In genomic region chr7:158010956-158011698, GRCh38 we compare ENCODE assay signal across 1 cellular context.
TF ChIP-seq lines count a peak whose summit lies in the region.

No MANE protein-coding gene starts in this region.

TF ChIP-seq in H1, 55 proteins besides CTCF, POLR2A, EP300 and RAD21:
- no peak for TF ChIP-seq SUZ12 (IDR thresholded peaks at IDR 0.05; ENCODE audit: low read length)
- no peak for TF ChIP-seq SP1 (IDR thresholded peaks at IDR 0.05; ENCODE audit: low read depth, low read length)
- TF ChIP-seq NANOG (IDR thresholded peaks at IDR 0.05; ENCODE audit: insufficient read depth, low read depth, low read length, poor library complexity, severe bottlenecking) = no peak
- TF ChIP-seq SRF (IDR thresholded peaks at IDR 0.05; ENCODE audit: low read depth, low read length) = no peak
- no peak for TF ChIP-seq TEAD4 (IDR thresholded peaks at IDR 0.05; ENCODE audit: low read depth, low read length)
- TF ChIP-seq RNF2 (IDR thresholded peaks at IDR 0.05; ENCODE audit: borderline replicate concordance, low read depth, low read length, missing control alignments, poor library complexity, severe bottlenecking) = no peak
- TF ChIP-seq E2F6 (IDR thresholded peaks at IDR 0.05) = no peak
- no peak for TF ChIP-seq JUND (IDR thresholded peaks at IDR 0.05; ENCODE audit: low read length)
- no peak for TF ChIP-seq CBX8 (IDR thresholded peaks at IDR 0.05; ENCODE audit: borderline replicate concordance, low read depth, low read length)
- no peak for TF ChIP-seq TAF1 (IDR thresholded peaks at IDR 0.05; ENCODE audit: low read depth, low read length)
- TF ChIP-seq NRF1 (IDR thresholded peaks at IDR 0.05; ENCODE audit: low read depth, low read length) = no peak
- TF ChIP-seq EGR1 (IDR thresholded peaks at IDR 0.05; ENCODE audit: borderline replicate concordance, low read depth, low read length) = no peak
- no peak for TF ChIP-seq TBP (IDR thresholded peaks at IDR 0.05; ENCODE audit: low read depth, low read length)
- no peak for TF ChIP-seq POLR2AphosphoS5 (IDR thresholded peaks at IDR 0.05; ENCODE audit: low read depth, low read length)
- TF ChIP-seq FOSL1 (IDR thresholded peaks at IDR 0.05; ENCODE audit: insufficient read depth, low read depth, low read length) = no peak
- no peak for TF ChIP-seq CREB1 (IDR thresholded peaks at IDR 0.05)
- TF ChIP-seq ATF2 (IDR thresholded peaks at IDR 0.05; ENCODE audit: low read length) = no peak
